In genomic region chr10:13518076-13518692, GRCh38 we compare ENCODE assay signal across 1 cellular context.
A peak's percentile ranks its signal among the peaks of the same experiment; 100 is the strongest.
TF ChIP-seq lines count a peak whose summit lies in the region.

No MANE protein-coding gene starts in this region.

TF ChIP-seq in K562, 482 proteins besides CTCF, POLR2A, EP300 and RAD21 (continued from another document):
- TF ChIP-seq DEAF1 (CRISPR knock-in tag; IDR thresholded peaks at IDR 0.05), result 0 out of 2 replicates have a peak, but pooled peaks have one; percentile 11
- TF ChIP-seq SMC3 (conservative IDR thresholded peaks at IDR 0.05; ENCODE audit: insufficient read depth, low read depth, low read length), result 0 out of 2 replicates have a peak, but pooled peaks have one; percentile 42
- peak; percentile 35; the same call in 1 of the 2 replicates for TF ChIP-seq ZBTB7A (IDR thresholded peaks at IDR 0.05; ENCODE audit: borderline replicate concordance, control insufficient read depth, low read depth, low read length)
TF ChIP-seq in K562: peak in this region for 5.
